ENCODE assay signal across 14 cellular contexts in the genomic region with DNA sequence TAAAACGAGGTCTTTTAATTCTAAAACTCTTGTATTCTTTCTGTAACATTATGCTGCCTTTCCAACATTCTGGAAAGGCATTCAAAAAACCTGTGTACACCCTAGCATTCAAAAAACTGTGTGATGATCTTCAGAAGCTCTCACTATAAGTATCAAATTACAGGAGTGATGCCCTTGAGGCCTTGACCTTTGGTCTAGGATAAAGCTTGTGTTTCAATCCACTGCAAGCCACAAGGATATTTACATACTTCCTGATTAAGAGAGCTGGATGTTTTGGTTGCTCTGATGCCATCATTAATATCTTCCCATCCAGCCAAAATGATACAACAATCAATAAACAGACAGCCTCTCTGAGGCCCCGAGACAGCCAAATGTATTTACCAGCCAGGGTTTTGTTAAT.
"Had no signal": no experiment of that assay in that cellular context is flagged by ENCODE, and none has a peak within 500 bp of the region (broad histone marks: within the 10 kb centered on the region; RNA-seq: fewer than 3 reads in every experiment).

No MANE protein-coding gene starts in this region.

- H3K9me3 Mint-ChIP-seq: activated naive CD4-positive, alpha-beta T cell treated with anti-CD3 and anti-CD28 coated beads, Interleukin-2, amount 50 U/mL, for 72 hours; dendritic cell treated with granulocyte-macrophage colony-stimulating factor and Interleukin-4, amounts not matched to agents 40 ng/mL and 50 ng/mL, for 4 days; effector memory CD8-positive, alpha-beta T cell had no signal

- H3K27me3 ChIP-seq: body of pancreas, pancreas, right atrium auricular region, thyroid gland had no signal

- H3K27me3 Mint-ChIP-seq: dendritic cell treated with granulocyte-macrophage colony-stimulating factor and Interleukin-4, amounts not matched to agents 40 ng/mL and 50 ng/mL, for 4 days; effector memory CD8-positive, alpha-beta T cell had no signal

- H3K4me3 ChIP-seq: body of pancreas, lung, pancreas, right atrium auricular region, smooth muscle cell, thyroid gland had no signal

- H3K4me3 Mint-ChIP-seq: dendritic cell treated with granulocyte-macrophage colony-stimulating factor and Interleukin-4, amounts not matched to agents 40 ng/mL and 50 ng/mL, for 4 days; effector memory CD8-positive, alpha-beta T cell had no signal

- H3K36me3 ChIP-seq: right atrium auricular region, thyroid gland had no signal

- H3K9me3 ChIP-seq: body of pancreas, pancreas, right atrium auricular region, thyroid gland had no signal

- DNase-seq: activated T-cell treated with anti-CD3 and anti-CD28 coated beads, Interleukin-2, amount 50 U/mL, for 1 hour; amniotic stem cell; body of pancreas; cerebellar nuclear complex; effector memory CD8-positive, alpha-beta T cell; midbrain; pancreas; thyroid gland had no signal

- ATAC-seq: activated naive CD4-positive, alpha-beta T cell treated with anti-CD3 and anti-CD28 coated beads, Interleukin-2, amount 50 U/mL, for 72 hours; body of pancreas; effector memory CD8-positive, alpha-beta T cell; pancreas had no signal

- H3K27ac Mint-ChIP-seq: dendritic cell treated with granulocyte-macrophage colony-stimulating factor and Interleukin-4, amounts not matched to agents 40 ng/mL and 50 ng/mL, for 4 days; effector memory CD8-positive, alpha-beta T cell had no signal

- H3K27ac ChIP-seq: body of pancreas, epithelial cell of prostate, pancreas, right atrium auricular region, thyroid gland had no signal
